ENCODE assay signal across 1 cellular context in the genomic region with DNA sequence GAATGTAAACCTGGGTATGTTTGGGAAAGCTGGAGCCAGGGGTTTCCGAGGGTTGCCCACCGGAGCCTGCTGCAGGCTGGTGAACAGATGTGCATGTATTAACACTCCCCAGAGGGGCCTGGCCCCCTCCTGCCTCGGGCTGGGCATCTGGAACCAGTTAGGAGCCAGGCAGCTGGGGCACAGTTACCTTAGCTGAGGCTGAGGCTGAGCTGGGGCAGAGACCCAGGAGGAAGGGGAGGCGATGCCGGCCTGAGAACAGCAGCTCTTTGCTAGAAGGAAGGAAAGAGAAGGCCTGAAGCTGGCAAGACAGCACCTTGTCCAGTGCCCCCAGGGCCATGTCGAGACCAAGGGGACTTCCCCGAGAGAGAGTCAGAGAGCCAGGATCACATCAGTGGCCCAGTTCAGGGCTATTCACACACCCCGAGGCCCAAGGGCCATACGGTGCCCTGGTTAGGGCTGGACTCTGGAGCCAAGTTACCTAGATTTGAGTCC.
TF ChIP-seq lines count a peak whose summit lies in the region.

No MANE protein-coding gene starts in this region.

TF ChIP-seq in IMR-90, 13 proteins besides CTCF, POLR2A, EP300 and RAD21:
- TF ChIP-seq, protein P1, sequence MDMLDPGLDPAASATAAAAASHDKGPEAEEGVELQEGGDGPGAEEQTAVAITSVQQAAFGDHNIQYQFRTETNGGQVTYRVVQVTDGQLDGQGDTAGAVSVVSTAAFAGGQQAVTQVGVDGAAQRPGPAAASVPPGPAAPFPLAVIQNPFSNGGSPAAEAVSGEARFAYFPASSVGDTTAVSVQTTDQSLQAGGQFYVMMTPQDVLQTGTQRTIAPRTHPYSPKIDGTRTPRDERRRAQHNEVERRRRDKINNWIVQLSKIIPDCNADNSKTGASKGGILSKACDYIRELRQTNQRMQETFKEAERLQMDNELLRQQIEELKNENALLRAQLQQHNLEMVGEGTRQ (IDR thresholded peaks at IDR 0.05; ENCODE audit: low read depth, low read length) = no peak
- TF ChIP-seq BHLHE40 (IDR thresholded peaks at IDR 0.05; ENCODE audit: low read depth, low read length) = no peak
- TF ChIP-seq RFX5 (IDR thresholded peaks at IDR 0.05; ENCODE audit: low read depth, low read length) = no peak
- TF ChIP-seq CHD1 (IDR thresholded peaks at IDR 0.05; ENCODE audit: low read depth, low read length) = no peak
- TF ChIP-seq MAFK (IDR thresholded peaks at IDR 0.05; ENCODE audit: low read depth, low read length) = no peak
- TF ChIP-seq MAZ (IDR thresholded peaks at IDR 0.05; ENCODE audit: borderline replicate concordance, low read depth, low read length) = no peak
- TF ChIP-seq FOS (IDR thresholded peaks at IDR 0.05; ENCODE audit: low read depth, low read length) = no peak
- TF ChIP-seq NFE2L2 (IDR thresholded peaks at IDR 0.05; ENCODE audit: low read depth, low read length) = no peak
- TF ChIP-seq ELK1 (IDR thresholded peaks at IDR 0.05; ENCODE audit: borderline replicate concordance, low read depth, low read length) = no peak
- no peak for TF ChIP-seq CEBPB (IDR thresholded peaks at IDR 0.05; ENCODE audit: low read depth, low read length)
- no peak for TF ChIP-seq SMC3 (IDR thresholded peaks at IDR 0.05; ENCODE audit: low read depth, low read length)
- no peak for TF ChIP-seq MXI1 (IDR thresholded peaks at IDR 0.05; ENCODE audit: borderline replicate concordance, low read depth, low read length)
- no peak for TF ChIP-seq RCOR1 (IDR thresholded peaks at IDR 0.05; ENCODE audit: insufficient replicate concordance, low read length)
